ENCODE assay signal across 28 cellular contexts in the genomic region with DNA sequence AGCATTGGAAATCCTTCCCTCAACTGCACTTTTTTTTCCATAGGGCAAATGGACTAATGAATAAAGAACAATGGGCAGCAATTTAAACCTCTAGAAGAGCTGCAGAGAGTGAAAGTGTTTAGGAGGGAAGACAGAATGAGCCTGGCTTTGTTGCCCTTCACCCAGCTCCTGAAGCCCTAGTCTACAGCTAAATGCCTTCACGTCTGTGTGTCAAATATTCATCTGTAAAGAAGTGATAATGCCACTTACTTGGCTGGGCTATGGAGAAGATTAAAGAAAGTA. TPM values are rescaled to one million over a fixed set of nuclear protein-coding genes. Genes with fewer than 3 reads are reported as not detected.
A peak's percentile ranks its signal among the peaks of the same experiment; 100 is the strongest.
DNase-seq lines count a peak whose midpoint lies in the region; ATAC-seq and TF ChIP-seq lines count a peak whose summit lies in the region.
"Had no signal": no experiment of that assay in that cellular context is flagged by ENCODE, and none has a peak within 500 bp of the region (broad histone marks: within the 10 kb centered on the region; RNA-seq: fewer than 3 reads in every experiment).

No MANE protein-coding gene starts in this region.

- no peaks in the 10 kb centered on the region for H3K9me3 Mint-ChIP-seq in endodermal cell
- H3K9me3 Mint-ChIP-seq: activated T-cell treated with anti-CD3 and anti-CD28 coated beads, Interleukin-2, amount 50 U/mL, for 72 hours had no signal

- H3K36me3 ChIP-seq in BLaER1 treated with 17β-estradiol and CSF1 and Interleukin-3, amounts not matched to agents 10 nM and 100 nM, result no peaks in the 10 kb centered on the region
- H3K36me3 ChIP-seq in HUES64 (ENCODE audit: insufficient read depth, low read length) (no peaks in the 10 kb centered on the region), endodermal cell (ENCODE audit: control insufficient read depth, insufficient read depth, low read length) (no peaks in the 10 kb centered on the region), neuronal stem cell (replicated peaks in 1 of 2; ENCODE audit: control insufficient read depth in 2 of 2, insufficient read depth in 2 of 2, low read length in 2 of 2) (no peaks in the 10 kb centered on the region), brain microvascular endothelial cell (replicated peaks) (no peaks in the 10 kb centered on the region)
- H3K36me3 ChIP-seq: right atrium auricular region had no signal

- H3K4me1 ChIP-seq in BLaER1 treated with 17β-estradiol and CSF1 and Interleukin-3, amounts not matched to agents 10 nM and 100 nM, result peaks cover 30 to 91% (median 40%) of the 10 kb centered on the region in 10 experiments
- H3K4me1 ChIP-seq in HUES64 (ENCODE audit: insufficient read depth, low read length) (peaks cover 47% of the 10 kb centered on the region), endodermal cell (ENCODE audit: control insufficient read depth, insufficient read depth, low read length) (peaks cover 17% of the 10 kb centered on the region), neuronal stem cell (ENCODE audit: control insufficient read depth in 2 of 2, insufficient read depth in 1 of 2, low read depth in 1 of 2, low read length in 2 of 2) (peaks cover 7 to 8% of the 10 kb centered on the region in 2 donors)
- H3K4me1 ChIP-seq: right atrium auricular region had no signal

- H2BK120ac ChIP-seq in neuronal stem cell (ENCODE audit: low read depth, low read length), result no peak overlapping the region

- H2AFZ ChIP-seq in neuronal stem cell (ENCODE audit: low read length), result peak overlapping the region; percentile 51

- H4K8ac ChIP-seq in neuronal stem cell (ENCODE audit: low read depth, low read length), result no peak overlapping the region

- no peak overlapping the region for H3K4me3 Mint-ChIP-seq in endodermal cell
- H3K4me3 Mint-ChIP-seq: activated T-cell treated with anti-CD3 and anti-CD28 coated beads, Interleukin-2, amount 50 U/mL, for 72 hours; CD14-positive monocyte had no signal

- no peaks in the 10 kb centered on the region for H3K79me1 ChIP-seq in neuronal stem cell (ENCODE audit: low read depth, low read length)

- H3K4me2 ChIP-seq in BLaER1 treated with 17β-estradiol and CSF1 and Interleukin-3, amounts not matched to agents 10 nM and 100 nM, result peak overlapping the region in 9 of 11 experiments; percentile 7 to 86 (median 62); a peak in 14 of 22 replicates
- H3K4me2 ChIP-seq in neuronal stem cell (ENCODE audit: insufficient read depth, low read length, poor library complexity, severe bottlenecking), result no peak overlapping the region

- WGBS in HUES64, result 36% methylated on average over 1 of the region's 1 CpG
- 60 to 65% methylated on average over 1 of the region's 1 CpG for WGBS in endodermal cell (ENCODE audit: insufficient coverage in 1 of 2, insufficient read length in 1 of 2), 2 experiments
- WGBS in neuronal stem cell (ENCODE audit: extremely low coverage in 2 of 2, insufficient read length in 2 of 2, insufficient replicate concordance in 1 of 2), 2 donors, result no CpG with 5 or more reads among the region's 1 CpG

- no peaks in the 10 kb centered on the region for H4K20me1 ChIP-seq in BLaER1 treated with 17β-estradiol and CSF1 and Interleukin-3, amounts not matched to agents 10 nM and 100 nM

- H3K4me3 ChIP-seq in BLaER1 treated with 17β-estradiol and CSF1 and Interleukin-3, amounts not matched to agents 10 nM and 100 nM, result no peak overlapping the region
- no peak overlapping the region for H3K4me3 ChIP-seq in HUES64 (ENCODE audit: low read length)
- no peak overlapping the region for H3K4me3 ChIP-seq in endodermal cell (ENCODE audit: low read length)
- no peak overlapping the region for H3K4me3 ChIP-seq in neuronal stem cell (ENCODE audit: low read length in 2 of 2)
- H3K4me3 ChIP-seq in brain microvascular endothelial cell (ENCODE audit: low read depth, low read length), result no peak overlapping the region
- H3K4me3 ChIP-seq: K562, lung, right atrium auricular region had no signal

- no peak overlapping the region for H2BK5ac ChIP-seq in neuronal stem cell (ENCODE audit: low read length)

- no peaks in the 10 kb centered on the region for H3K27me3 Mint-ChIP-seq in endodermal cell (ENCODE audit: insufficient read depth)

- no peak overlapping the region for H2BK12ac ChIP-seq in neuronal stem cell (ENCODE audit: low read length)

- H3K27ac Mint-ChIP-seq in endodermal cell, result peak overlapping the region; percentile 69
- H3K27ac Mint-ChIP-seq: activated T-cell treated with anti-CD3 and anti-CD28 coated beads, Interleukin-2, amount 50 U/mL, for 72 hours; CD14-positive monocyte had no signal

- DNase-seq in endodermal cell (no peak), neuronal stem cell (ENCODE audit: low spot score) (no peak), brain microvascular endothelial cell (no peak), NCI-H187 treated with DMSO at 0.1 percent for 48 hours (lab: John Stamatoyannopoulos, UW) (no peak), DMS153 treated with DMSO at 0.1 percent for 48 hours (lab: John Stamatoyannopoulos, UW; ENCODE audit: unreplicated experiment) (no peak)
- DNase-seq: activated CD4-positive, alpha-beta T cell treated with anti-CD3 and anti-CD28 coated beads for 48 hours; activated naive CD4-positive, alpha-beta T cell treated with anti-CD3 and anti-CD28 coated beads, Interleukin-2, amount 50 U/mL, for 16 hours; activated T-cell treated with anti-CD3 and anti-CD28 coated beads, Interleukin-2, amount 50 U/mL, for 72 hours; aorta; cerebellar nuclear complex; effector CD4-positive, alpha-beta T cell; MV-4-11; NCI-H1930; NCI-H226; NCI-H774; occipital lobe; Right ventricle myocardium superior; stimulated activated CD4-positive, alpha-beta T cell treated with anti-CD3 and anti-CD28 coated beads, Interleukin-15, amount 100 ng/mL, for 24 hours; stimulated activated CD8-positive, alpha-beta memory T cell treated with anti-CD3 and anti-CD28 coated beads, Interleukin-4, amount 100 ng/mL, for 48 hours; T-helper 1 cell; trophoblast cell had no signal

- peaks cover 0 to 2% (median 0%) of the 10 kb centered on the region in 11 experiments; a peak in 2 of 22 replicates for H3K9me3 ChIP-seq in BLaER1 treated with 17β-estradiol and CSF1 and Interleukin-3, amounts not matched to agents 10 nM and 100 nM (replicated peaks in 1 of 11)
- no peaks in the 10 kb centered on the region for H3K9me3 ChIP-seq in HUES64 (ENCODE audit: insufficient read depth, low read depth, low read length)
- no peaks in the 10 kb centered on the region for H3K9me3 ChIP-seq in endodermal cell (ENCODE audit: control insufficient read depth, low read length)
- no peaks in the 10 kb centered on the region for H3K9me3 ChIP-seq in neuronal stem cell (replicated peaks in 1 of 2; ENCODE audit: control insufficient read depth in 2 of 2, insufficient read depth in 1 of 2, low read depth in 1 of 2, low read length in 2 of 2)
- H3K9me3 ChIP-seq: right atrium auricular region had no signal

- peaks cover 3% of the 10 kb centered on the region for H3K36me3 Mint-ChIP-seq in endodermal cell (ENCODE audit: low read depth)
- H3K36me3 Mint-ChIP-seq: CD14-positive monocyte had no signal

- H3K27ac ChIP-seq in BLaER1 treated with 17β-estradiol and CSF1 and Interleukin-3, amounts not matched to agents 10 nM and 100 nM, result peak overlapping the region in 1 of 11 experiments; percentile 73; a peak in 1 of 22 replicates
- H3K27ac ChIP-seq in HUES64 (ENCODE audit: low read depth, low read length) (peak overlapping the region; percentile 72), endodermal cell (ENCODE audit: low read depth, low read length) (no peak overlapping the region), neuronal stem cell (replicated peaks; ENCODE audit: low read length) (no peak overlapping the region), brain microvascular endothelial cell (no peak overlapping the region)
- H3K27ac ChIP-seq: right atrium auricular region had no signal

- H3K14ac ChIP-seq in neuronal stem cell (ENCODE audit: low read length), result no peak overlapping the region

- H3K9ac ChIP-seq in BLaER1 treated with 17β-estradiol and CSF1 and Interleukin-3, amounts not matched to agents 10 nM and 100 nM, result no peak overlapping the region
- H3K9ac ChIP-seq in HUES64 (ENCODE audit: low read depth, low read length) (peak overlapping the region; percentile 11; the same call in 1 of the 2 replicates), endodermal cell (ENCODE audit: extremely low read depth, low read length, poor library complexity, severe bottlenecking) (no peak overlapping the region), neuronal stem cell (ENCODE audit: low read depth, low read length, poor library complexity) (no peak overlapping the region)

- peaks cover 61% of the 10 kb centered on the region for H3K4me1 Mint-ChIP-seq in endodermal cell
- H3K4me1 Mint-ChIP-seq: CD14-positive monocyte had no signal

- no peak overlapping the region for H2AK5ac ChIP-seq in neuronal stem cell (ENCODE audit: low read depth, low read length)

- in situ Hi-C loops in brain microvascular endothelial cell (cut with HindIII; ENCODE audit: low pct_ligation_motif_present, low sequenced_read_pairs), result no loop called here

- no peaks in the 10 kb centered on the region for H3K27me3 ChIP-seq in BLaER1 treated with 17β-estradiol and CSF1 and Interleukin-3, amounts not matched to agents 10 nM and 100 nM
- no peaks in the 10 kb centered on the region for H3K27me3 ChIP-seq in HUES64 (ENCODE audit: insufficient read depth, low read length)
- no peaks in the 10 kb centered on the region for H3K27me3 ChIP-seq in endodermal cell (ENCODE audit: control insufficient read depth, insufficient read depth, low read length, poor library complexity, severe bottlenecking)
- H3K27me3 ChIP-seq in neuronal stem cell (ENCODE audit: control insufficient read depth in 3 of 3, insufficient read depth in 3 of 3, low read depth in 1 of 3, low read length in 3 of 3), result no peaks in the 10 kb centered on the region
- H3K27me3 ChIP-seq in brain microvascular endothelial cell (replicated peaks), result no peaks in the 10 kb centered on the region
- H3K27me3 ChIP-seq: right atrium auricular region had no signal

- no peak overlapping the region for H3K23ac ChIP-seq in neuronal stem cell (ENCODE audit: low read depth, low read length, poor library complexity)

- no peak overlapping the region for H3K18ac ChIP-seq in neuronal stem cell (ENCODE audit: low read length)

- TF ChIP-seq CTCF in endodermal cell (conservative IDR thresholded peaks at IDR 0.05) (no peak), brain microvascular endothelial cell (IDR thresholded peaks at IDR 0.05; ENCODE audit: low read depth, low read length, missing control alignments) (no peak)

- no peak for ATAC-seq in HG03175 (IDR thresholded peaks at IDR 0.05; ENCODE audit: unreplicated experiment)
- ATAC-seq: activated T-cell treated with anti-CD3 and anti-CD28 coated beads, Interleukin-2, amount 50 U/mL, for 72 hours; K562 had no signal

- no peak overlapping the region for H2BK15ac ChIP-seq in neuronal stem cell (ENCODE audit: low read length)

- H3K4ac ChIP-seq in neuronal stem cell (ENCODE audit: low read length), result no peak overlapping the region

- H4K91ac ChIP-seq in neuronal stem cell (ENCODE audit: low read depth, low read length, poor library complexity), result no peak overlapping the region

RNA-seq across cellular contexts. Expression of a gene that starts 45.6 kb away (rescaled TPM):
- 12.0 TPM for polyA plus RNA-seq in HUES64 (2013, experiment 1 of 2)
- 12.8 TPM for polyA plus RNA-seq in HUES64 (2013, experiment 2 of 2)
- total RNA-seq in endodermal cell, result 10 to 100 TPM; 26.8 to 36.4 TPM
- polyA plus RNA-seq in endodermal cell (2013, experiment 1 of 2), result 11.4 TPM
- 9.7 TPM for polyA plus RNA-seq in endodermal cell (2013, experiment 2 of 2)
- polyA plus RNA-seq in neuronal stem cell (2013, experiment 1 of 2), result 5.2 TPM
- polyA plus RNA-seq in neuronal stem cell (2013, experiment 2 of 2), result 5.2 TPM
- total RNA-seq: activated T-cell treated with anti-CD3 and anti-CD28 coated beads, Interleukin-2, amount 50 U/mL, for 72 hours had no signal
- polyA plus RNA-seq: CD14-positive monocyte, K562 had no signal
